ENCODE assay signal across 9 cellular contexts in the genomic region with DNA sequence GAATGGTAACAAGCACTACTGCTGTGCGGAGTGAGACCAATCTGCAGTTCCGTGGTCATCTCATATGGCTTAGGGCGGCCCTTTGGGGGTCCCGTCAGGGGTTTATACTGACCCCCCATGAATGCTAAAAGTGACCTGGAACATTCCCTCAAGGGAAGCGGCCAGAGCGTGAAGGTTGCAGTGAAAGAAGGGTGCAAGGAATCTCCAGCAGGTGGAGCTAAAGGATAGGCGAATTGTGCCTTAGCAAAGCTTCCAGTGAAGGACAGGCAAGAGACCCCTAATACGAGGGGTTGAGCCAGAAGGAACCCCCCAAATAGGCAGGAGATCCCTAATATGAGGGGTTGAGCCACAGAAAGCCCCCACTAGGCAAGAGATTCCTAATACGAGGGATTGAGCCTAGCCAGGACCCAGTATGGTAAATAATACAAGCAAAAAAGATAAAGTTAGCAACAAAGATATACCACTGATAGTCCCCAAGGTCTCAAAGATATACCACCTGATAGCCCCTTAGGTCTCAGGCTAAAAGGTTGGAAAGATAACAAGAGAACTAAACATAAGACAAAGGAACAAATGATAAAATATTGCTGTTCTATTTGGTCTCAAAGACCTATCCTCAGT. TPM values are rescaled to one million over a fixed set of nuclear protein-coding genes. Genes with fewer than 3 reads are reported as not detected.
DNase-seq lines count a peak whose midpoint lies in the region; ATAC-seq and TF ChIP-seq lines count a peak whose summit lies in the region.
"Had no signal": no experiment of that assay in that cellular context is flagged by ENCODE, and none has a peak within 500 bp of the region (broad histone marks: within the 10 kb centered on the region; RNA-seq: fewer than 3 reads in every experiment).

No MANE protein-coding gene starts in this region.

- peak; percentile 29 for DNase-seq in COR-L47 (lab: John Stamatoyannopoulos, UW)
- peak; percentile 18 for DNase-seq in HS-5 (ENCODE audit: low read depth)
- peak; percentile 80 for DNase-seq in OCI-M1 (lab: John Stamatoyannopoulos, UW)
- peak; percentile 15 for DNase-seq in activated T-helper 9 cell treated with anti-CD3 and anti-CD28 coated beads, Interleukin-2, amount 50 U/mL, for 16 hours (ENCODE audit: low read depth)

- H3K27ac ChIP-seq in gastroesophageal sphincter: no peak overlapping the region
- H3K27ac ChIP-seq in parathyroid adenoma: no peak overlapping the region

- H3K79me2 ChIP-seq in parathyroid adenoma: no peaks in the 10 kb centered on the region

- 2 to 23% methylated on average over 2 to 4 of the region's 9 CpGs for WGBS in gastroesophageal sphincter (ENCODE audit: low coverage in 1 of 2), 2 donors

- H3K36me3 ChIP-seq in gastroesophageal sphincter (peaks cover 0 to 25% of the 10 kb centered on the region in 2 donors), parathyroid adenoma (ENCODE audit: control insufficient read depth, insufficient read depth, low read length) (no peaks in the 10 kb centered on the region)

- no peak overlapping the region for H2AFZ ChIP-seq in parathyroid adenoma

- H3K9ac ChIP-seq in parathyroid adenoma: no peak overlapping the region

- peaks cover 0 to 5% (median 0%) of the 10 kb centered on the region in 3 donors for H3K4me1 ChIP-seq in gastroesophageal sphincter
- H3K4me1 ChIP-seq in parathyroid adenoma: no peaks in the 10 kb centered on the region

- TF ChIP-seq EP300 in gastroesophageal sphincter (IDR thresholded peaks at IDR 0.05): no peak

- TF ChIP-seq POLR2A in gastroesophageal sphincter (IDR thresholded peaks at IDR 0.05): no peak

- H3K4me3 ChIP-seq in gastroesophageal sphincter (no peak overlapping the region), parathyroid adenoma (ENCODE audit: low read depth, low read length) (no peak overlapping the region)

- H3K4me2 ChIP-seq in parathyroid adenoma (ENCODE audit: low read length): no peak overlapping the region

- H3K27me3 ChIP-seq in gastroesophageal sphincter (no peaks in the 10 kb centered on the region), parathyroid adenoma (ENCODE audit: control insufficient read depth, insufficient read depth, low read length) (no peaks in the 10 kb centered on the region)

- TF ChIP-seq CTCF in gastroesophageal sphincter (IDR thresholded peaks at IDR 0.05) (peak; percentile 3 to 80 (median 69)), parathyroid adenoma (IDR thresholded peaks at IDR 0.05) (peak; percentile 76)

- peak; percentile 35 for ATAC-seq in gastroesophageal sphincter
- ATAC-seq in HG02973 (IDR thresholded peaks at IDR 0.05; ENCODE audit: unreplicated experiment): no peak
- no peak for ATAC-seq in HG03432 (IDR thresholded peaks at IDR 0.05; ENCODE audit: unreplicated experiment)

- H3K9me3 ChIP-seq in gastroesophageal sphincter (no peaks in the 10 kb centered on the region), parathyroid adenoma (ENCODE audit: control insufficient read depth, low read length) (no peaks in the 10 kb centered on the region)

RNA-seq across cellular contexts. Expression of gene NME6, which starts 27.5 kb away (rescaled TPM):
- total RNA-seq in gastroesophageal sphincter: 10 to 100 TPM; 19.9 to 32.7 (median 29.5) TPM

RNA-seq across cellular contexts. Expression of gene ZNF589, which starts 32.8 kb away (rescaled TPM):
- 10 to 100 TPM in 1 of 4 donors, 1 to 10 TPM in 3; 5.8 to 16.2 (median 8.0) TPM for total RNA-seq in gastroesophageal sphincter

RNA-seq across cellular contexts. Expression of gene CAMP, which starts 50.4 kb away (rescaled TPM):
- total RNA-seq in gastroesophageal sphincter: not detected
- total RNA-seq: T-helper 2 cell treated with Interferon-gamma antibody and Interleukin-4, amounts not matched to agents 100 ng/mL and 5 ng/mL, for 36 hours had no signal

RNA-seq across cellular contexts. Expression of gene SPINK8, which starts 59.8 kb away (rescaled TPM):
- not detected for total RNA-seq in gastroesophageal sphincter
- total RNA-seq: T-helper 2 cell treated with Interferon-gamma antibody and Interleukin-4, amounts not matched to agents 100 ng/mL and 5 ng/mL, for 36 hours had no signal

Comparison
In these comparisons a context has a peak if more than half of its experiments do, and no peak if none do; other contexts are left out.
1. DNase-seq: peak in every context shown above with its lines; median percentile 80 in OCI-M1; 29 in COR-L47; 18 in HS-5; 15 in activated T-helper 9 cell treated with anti-CD3 and anti-CD28 coated beads, Interleukin-2, amount 50 U/mL, for 16 hours.